Comparison of ENCODE assay signal across 8 cellular contexts in genomic region chrX:63250253-63250868, GRCh38.
DNase-seq lines count a peak whose midpoint lies in the region; ATAC-seq and TF ChIP-seq lines count a peak whose summit lies in the region.

No MANE protein-coding gene starts in this region.

- in situ Hi-C loops in GM13977 (cut with MboI; ENCODE audit: low pct_unique_long_range_greater_than_20kb, low sequenced_read_pairs, unreplicated experiment): no loop called here
- in situ Hi-C loops in brain microvascular endothelial cell (cut with HindIII; ENCODE audit: low pct_ligation_motif_present, low sequenced_read_pairs): no loop called here

- H3K27ac Mint-ChIP-seq in stimulated activated naive CD8-positive, alpha-beta T cell treated with anti-CD3 and anti-CD28 coated beads, Interleukin-15, amount 100 ng/mL, for 72 hours: no peak overlapping the region

- peaks cover 4% of the 10 kb centered on the region for H3K9me3 ChIP-seq in HEK293 (ENCODE audit: control insufficient read depth, insufficient read depth, low read depth, low read length)

- H3K4me3 ChIP-seq in HEK293 (ENCODE audit: low read depth, low read length) (no peak overlapping the region), brain microvascular endothelial cell (ENCODE audit: low read depth, low read length) (no peak overlapping the region)

- no peaks in the 10 kb centered on the region for H3K9me3 Mint-ChIP-seq in stimulated activated naive CD8-positive, alpha-beta T cell treated with anti-CD3 and anti-CD28 coated beads, Interleukin-15, amount 100 ng/mL, for 72 hours

- H3K4me3 Mint-ChIP-seq in stimulated activated naive CD8-positive, alpha-beta T cell treated with anti-CD3 and anti-CD28 coated beads, Interleukin-15, amount 100 ng/mL, for 72 hours: no peak overlapping the region

- H3K4me1 Mint-ChIP-seq in stimulated activated naive CD8-positive, alpha-beta T cell treated with anti-CD3 and anti-CD28 coated beads, Interleukin-15, amount 100 ng/mL, for 72 hours: no peaks in the 10 kb centered on the region

- CTCF ChIA-PET in HEK293 (lab: Yijun Ruan, JAX): interaction anchor here (0.6 to 1.1 kb wide), 2 partner anchors 9 to 10 kb away, joined by 5 to 10 read pairs; no protein-coding TSS in a partner anchor

- ATAC-seq in stimulated activated naive CD8-positive, alpha-beta T cell treated with anti-CD3 and anti-CD28 coated beads, Interleukin-15, amount 100 ng/mL, for 72 hours: peak; percentile 89

- H3K36me3 ChIP-seq in HEK293 (ENCODE audit: control insufficient read depth in 2 of 2, insufficient read depth in 1 of 2, low read length in 2 of 2) (no peaks in the 10 kb centered on the region), brain microvascular endothelial cell (replicated peaks) (no peaks in the 10 kb centered on the region)

- POLR2A ChIA-PET in HEK293 (lab: Yijun Ruan, JAX): no interaction called here

- peak; percentile 78 for TF ChIP-seq CTCF in GM13977 (IDR thresholded peaks at IDR 0.05; ENCODE audit: extremely low read depth, insufficient read depth, missing control alignments)
- peak; percentile 86 for TF ChIP-seq CTCF in HEK293 (tag by site-specific recombination; IDR thresholded peaks at IDR 0.05)
- peak; percentile 84 for TF ChIP-seq CTCF in brain microvascular endothelial cell (IDR thresholded peaks at IDR 0.05; ENCODE audit: low read depth, low read length, missing control alignments)

- H3K27ac ChIP-seq in HEK293 (ENCODE audit: extremely low read depth, low read depth, low read length) (no peak overlapping the region), brain microvascular endothelial cell (no peak overlapping the region)

- H3K4me1 ChIP-seq in HEK293 (ENCODE audit: control insufficient read depth, insufficient read depth, low read length): no peaks in the 10 kb centered on the region

- H3K27me3 Mint-ChIP-seq in stimulated activated naive CD8-positive, alpha-beta T cell treated with anti-CD3 and anti-CD28 coated beads, Interleukin-15, amount 100 ng/mL, for 72 hours: no peaks in the 10 kb centered on the region

- H3K27me3 ChIP-seq in brain microvascular endothelial cell (replicated peaks): no peaks in the 10 kb centered on the region

- DNase-seq in GM13977 (ENCODE audit: low spot score): peak; percentile 51
- peak; percentile 81 for DNase-seq in NAMALWA (ENCODE audit: low spot score)
- DNase-seq in brain microvascular endothelial cell: peak; percentile 82
- peak; percentile 67 for DNase-seq in islet precursor cell
- DNase-seq in stimulated activated naive CD8-positive, alpha-beta T cell treated with anti-CD3 and anti-CD28 coated beads, Interleukin-15, amount 100 ng/mL, for 72 hours: peak; percentile 26 to 40
- no peak for DNase-seq in NOMO-1 treated with DMSO at 0.1 percent for 48 hours (lab: John Stamatoyannopoulos, UW; ENCODE audit: unreplicated experiment)
- DNase-seq in NCI-H2029 treated with DMSO at 0.1 percent for 48 hours (lab: John Stamatoyannopoulos, UW): no peak

TF ChIP-seq in HEK293, 187 proteins besides CTCF, POLR2A, EP300 and RAD21:
- no peak for TF ChIP-seq KLF16 (tag by site-specific recombination; IDR thresholded peaks at IDR 0.05)
- no peak for TF ChIP-seq ZNF449 (tag by site-specific recombination; IDR thresholded peaks at IDR 0.05)
- no peak for TF ChIP-seq ZBTB44 (tag by site-specific recombination; IDR thresholded peaks at IDR 0.05)
- TF ChIP-seq ZNF366 (tag by site-specific recombination; conservative IDR thresholded peaks at IDR 0.05): no peak
- no peak for TF ChIP-seq ZBTB21 (tag by site-specific recombination; IDR thresholded peaks at IDR 0.05)
- TF ChIP-seq ZEB2 (tag by site-specific recombination; IDR thresholded peaks at IDR 0.05): no peak
- no peak for TF ChIP-seq ZNF664 (tag by site-specific recombination; IDR thresholded peaks at IDR 0.05)
- TF ChIP-seq ZNF280C (tag by site-specific recombination; IDR thresholded peaks at IDR 0.05): no peak
- TF ChIP-seq BCL11B (tag by site-specific recombination; IDR thresholded peaks at IDR 0.05; ENCODE audit: low read depth): no peak
- no peak for TF ChIP-seq GLI4 (tag by site-specific recombination; IDR thresholded peaks at IDR 0.05)
- no peak for TF ChIP-seq ZNF404 (tag by site-specific recombination; IDR thresholded peaks at IDR 0.05)
- TF ChIP-seq ZNF133 (tag by site-specific recombination; IDR thresholded peaks at IDR 0.05): no peak
- no peak for TF ChIP-seq ZNF391 (tag by site-specific recombination; IDR thresholded peaks at IDR 0.05; ENCODE audit: borderline replicate concordance, low read depth)
- 0 out of 2 replicates have a peak, but pooled peaks have one; percentile 15 for TF ChIP-seq ZSCAN30 (tag by site-specific recombination; IDR thresholded peaks at IDR 0.05)
- TF ChIP-seq ZNF433 (tag by site-specific recombination; IDR thresholded peaks at IDR 0.05; ENCODE audit: low read depth): no peak
- peak; percentile 75 for TF ChIP-seq ZNF654 (tag by site-specific recombination; IDR thresholded peaks at IDR 0.05; ENCODE audit: low read depth)

Comparison
In these comparisons a context has a peak if more than half of its experiments do, and no peak if none do; other contexts are left out.
1. DNase-seq: peak in GM13977 (single experiment), NAMALWA (single experiment), brain microvascular endothelial cell (single experiment), islet precursor cell (single experiment) and stimulated activated naive CD8-positive, alpha-beta T cell treated with anti-CD3 and anti-CD28 coated beads, Interleukin-15, amount 100 ng/mL, for 72 hours (2 of 2); none in NOMO-1 treated with DMSO at 0.1 percent for 48 hours (single experiment) and NCI-H2029 treated with DMSO at 0.1 percent for 48 hours (single experiment).
2. Peak in every context shown above with its lines, with median percentiles within 50 percentile points of each other: CTCF ChIP-seq.